Comparison of ENCODE assay signal across 20 cellular contexts in the genomic region with DNA sequence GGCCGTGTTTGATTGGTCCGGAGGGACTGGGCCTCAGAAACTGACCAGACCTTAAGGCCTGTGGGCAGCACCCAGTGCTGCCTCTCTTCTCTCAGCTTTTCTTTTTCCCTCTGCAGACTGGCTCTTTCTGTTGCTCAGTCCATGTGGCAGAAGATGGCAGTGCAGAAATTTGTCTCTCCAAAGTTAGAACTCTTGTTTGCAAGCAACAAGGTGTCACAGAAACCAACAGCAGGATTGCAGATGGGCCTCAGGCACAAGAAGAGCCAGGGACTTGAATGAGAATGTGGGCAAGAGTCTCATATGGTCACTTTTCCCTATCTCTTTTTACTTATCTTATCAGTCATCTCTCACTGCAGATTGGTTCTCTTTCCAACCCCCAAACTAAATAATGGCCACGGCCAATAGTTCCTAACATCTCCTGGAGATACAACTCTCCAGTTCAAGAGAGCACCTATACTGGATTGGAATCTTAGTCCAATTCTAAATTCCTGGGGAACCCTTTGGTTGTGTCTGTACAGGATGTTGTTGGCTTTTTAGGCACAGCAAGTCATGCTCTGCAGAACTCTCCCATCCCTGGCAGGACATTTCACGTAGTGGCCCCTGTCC.
DNase-seq lines count a peak whose midpoint lies in the region; ATAC-seq and TF ChIP-seq lines count a peak whose summit lies in the region.
"Had no signal": no experiment of that assay in that cellular context is flagged by ENCODE, and none has a peak within 500 bp of the region (broad histone marks: within the 10 kb centered on the region; RNA-seq: fewer than 3 reads in every experiment).

No MANE protein-coding gene starts in this region.

- DNase-seq in HFFc6 (no peak), right lobe of liver (no peak), stomach (no peak), NCI-H2196 (lab: John Stamatoyannopoulos, UW; ENCODE audit: unreplicated experiment) (no peak), spleen (no peak), psoas muscle (no peak)
- DNase-seq: activated CD4-positive, alpha-beta T cell treated with anti-CD3 and anti-CD28 coated beads, Interleukin-2, amount 10 ng/mL, durations not matched to agents 7 days and 5 days; activated CD8-positive, alpha-beta memory T cell treated with anti-CD3 and anti-CD28 coated beads, Interleukin-2, amount 50 U/mL, for 4 hours; activated gamma-delta T cell treated with Interleukin-2 at 50 U/mL for 16 hours; effector CD8-positive, alpha-beta T cell; left lung; NCI-H1105; NCI-H510A; occipital lobe; sigmoid colon; upper lobe of right lung had no signal

- ATAC-seq in right lobe of liver, result peak; percentile 35 to 70 (median 53)
- no peak for ATAC-seq in psoas muscle
- ATAC-seq: upper lobe of right lung had no signal

- H3K4me3 ChIP-seq in right lobe of liver (no peak overlapping the region), stomach (no peak overlapping the region), spleen (no peak overlapping the region), psoas muscle (no peak overlapping the region)
- H3K4me3 ChIP-seq: BLaER1, esophagus muscularis mucosa, left lung, sigmoid colon, upper lobe of right lung had no signal

- H3K27ac Mint-ChIP-seq in HFFc6 (peak overlapping the region; percentile 90), brain (peak overlapping the region in 3 of 5 experiments; percentile 48 to 75 (median 74))
- H3K27ac Mint-ChIP-seq: activated CD4-positive, alpha-beta T cell treated with anti-CD3 and anti-CD28 coated beads, Interleukin-2, amount 10 ng/mL, durations not matched to agents 7 days and 5 days; stimulated activated naive CD8-positive, alpha-beta T cell treated with anti-CD3 and anti-CD28 coated beads, Interleukin-15, Interleukin-2, amounts not matched to agents 100 ng/mL and 50 ng/mL, for 24 hours had no signal

- H3K27me3 Mint-ChIP-seq in HFFc6 (ENCODE audit: insufficient read depth), result no peaks in the 10 kb centered on the region
- peaks cover 3% of the 10 kb centered on the region for H3K27me3 Mint-ChIP-seq in brain
- H3K27me3 Mint-ChIP-seq: activated CD4-positive, alpha-beta T cell treated with anti-CD3 and anti-CD28 coated beads, Interleukin-2, amount 10 ng/mL, durations not matched to agents 7 days and 5 days had no signal

- no peaks in the 10 kb centered on the region for H3K9me3 ChIP-seq in right lobe of liver
- no peaks in the 10 kb centered on the region for H3K9me3 ChIP-seq in stomach
- no peaks in the 10 kb centered on the region for H3K9me3 ChIP-seq in spleen
- H3K9me3 ChIP-seq in psoas muscle, result no peaks in the 10 kb centered on the region
- H3K9me3 ChIP-seq: BLaER1, esophagus muscularis mucosa, left lung, sigmoid colon, upper lobe of right lung had no signal

- H3K9me3 Mint-ChIP-seq in HFFc6, result no peaks in the 10 kb centered on the region
- peaks cover 0 to 3% (median 0%) of the 10 kb centered on the region in 5 experiments for H3K9me3 Mint-ChIP-seq in brain
- H3K9me3 Mint-ChIP-seq: activated CD4-positive, alpha-beta T cell treated with anti-CD3 and anti-CD28 coated beads, Interleukin-2, amount 10 ng/mL, durations not matched to agents 7 days and 5 days; stimulated activated naive CD8-positive, alpha-beta T cell treated with anti-CD3 and anti-CD28 coated beads, Interleukin-15, Interleukin-2, amounts not matched to agents 100 ng/mL and 50 ng/mL, for 24 hours had no signal

- WGBS in right lobe of liver (ENCODE audit: insufficient coverage, low coverage, low lambda C conversion rate, missing lambda C conversion rate), result 34% methylated on average over 2 of the region's 4 CpGs
- WGBS in stomach, 5 donors, result 66 to 79% (median 75%) methylated on average over 4 of the region's 4 CpGs
- WGBS in spleen, 5 donors, result 88 to 93% (median 89%) methylated on average over 4 of the region's 4 CpGs
- 63 to 80% (median 64%) methylated on average over 4 of the region's 4 CpGs for WGBS in psoas muscle, 3 donors

- H3K4me3 Mint-ChIP-seq in HFFc6, result peak overlapping the region; percentile 11
- no peak overlapping the region for H3K4me3 Mint-ChIP-seq in brain
- H3K4me3 Mint-ChIP-seq: activated CD4-positive, alpha-beta T cell treated with anti-CD3 and anti-CD28 coated beads, Interleukin-2, amount 10 ng/mL, durations not matched to agents 7 days and 5 days; stimulated activated naive CD8-positive, alpha-beta T cell treated with anti-CD3 and anti-CD28 coated beads, Interleukin-15, Interleukin-2, amounts not matched to agents 100 ng/mL and 50 ng/mL, for 24 hours had no signal

- intact Hi-C loops in right lobe of liver (cut with DNase I), result loop anchor here in 1 of 2 donors (10.0 kb wide), 1 partner anchor 85 kb away; no protein-coding TSS in a partner anchor
- intact Hi-C loops in stomach (cut with DNase I; ENCODE audit: low total_unique reads), result no loop called here
- intact Hi-C loops in spleen (cut with DNase I; ENCODE audit: low total_unique reads), result no loop called here
- intact Hi-C loops in psoas muscle (cut with DNase I), result no loop called here

- H3K4me1 ChIP-seq in right lobe of liver (peaks cover 0 to 43% (median 9%) of the 10 kb centered on the region in 4 donors), stomach (no peaks in the 10 kb centered on the region), spleen (peaks cover 0 to 9% (median 0%) of the 10 kb centered on the region in 6 donors), psoas muscle (no peaks in the 10 kb centered on the region)
- H3K4me1 ChIP-seq: BLaER1, left lung, upper lobe of right lung had no signal

- TF ChIP-seq CTCF in HFFc6 (IDR thresholded peaks at IDR 0.05), result peak; percentile 64
- no peak for TF ChIP-seq CTCF in brain (conservative IDR thresholded peaks at IDR 0.05)
- peak in 1 of 4 donors; percentile 13 for TF ChIP-seq CTCF in right lobe of liver (IDR thresholded peaks at IDR 0.05)
- no peak for TF ChIP-seq CTCF in stomach (IDR thresholded peaks at IDR 0.05)
- TF ChIP-seq CTCF in spleen (IDR thresholded peaks at IDR 0.05 in 8 of 11, conservative IDR thresholded peaks at IDR 0.05 in 3 of 11), result no peak
- no peak for TF ChIP-seq CTCF in psoas muscle (IDR thresholded peaks at IDR 0.05)

- H3K36me3 ChIP-seq in right lobe of liver (no peaks in the 10 kb centered on the region), stomach (no peaks in the 10 kb centered on the region), spleen (no peaks in the 10 kb centered on the region), psoas muscle (ENCODE audit: insufficient read depth in 1 of 2, low read depth in 1 of 2) (no peaks in the 10 kb centered on the region)
- H3K36me3 ChIP-seq: BLaER1, esophagus muscularis mucosa, left lung, sigmoid colon, upper lobe of right lung had no signal

- peak overlapping the region in 2 of 3 donors; percentile 61 to 77 for H3K27ac ChIP-seq in right lobe of liver
- peak overlapping the region in 3 of 5 donors; percentile 1 to 56 (median 6) for H3K27ac ChIP-seq in stomach
- H3K27ac ChIP-seq in spleen, result peak overlapping the region in 1 of 8 donors; percentile 11
- H3K27ac ChIP-seq in psoas muscle, result no peak overlapping the region
- H3K27ac ChIP-seq: BLaER1, left lung, sigmoid colon, upper lobe of right lung had no signal

- no peak for TF ChIP-seq EP300 in stomach (IDR thresholded peaks at IDR 0.05)

- H3K4me1 Mint-ChIP-seq in HFFc6 (ENCODE audit: low read depth) (peaks cover 77% of the 10 kb centered on the region), brain (peaks cover 11% of the 10 kb centered on the region)
- H3K4me1 Mint-ChIP-seq: activated CD4-positive, alpha-beta T cell treated with anti-CD3 and anti-CD28 coated beads, Interleukin-2, amount 10 ng/mL, durations not matched to agents 7 days and 5 days had no signal

- no peak for TF ChIP-seq POLR2A in right lobe of liver (IDR thresholded peaks at IDR 0.05)
- no peak for TF ChIP-seq POLR2A in stomach (IDR thresholded peaks at IDR 0.05)
- TF ChIP-seq POLR2A in spleen (IDR thresholded peaks at IDR 0.05), result no peak

- no peaks in the 10 kb centered on the region for H3K36me3 Mint-ChIP-seq in HFFc6 (ENCODE audit: low read depth)
- H3K36me3 Mint-ChIP-seq in brain, result no peaks in the 10 kb centered on the region

- H3K27me3 ChIP-seq in right lobe of liver (no peaks in the 10 kb centered on the region), stomach (no peaks in the 10 kb centered on the region), spleen (replicated peaks in 1 of 7) (no peaks in the 10 kb centered on the region), psoas muscle (ENCODE audit: insufficient read depth in 3 of 3, low read length in 2 of 3) (no peaks in the 10 kb centered on the region)
- H3K27me3 ChIP-seq: BLaER1, esophagus muscularis mucosa, left lung, sigmoid colon, upper lobe of right lung had no signal

Comparison
In these comparisons a context has a peak if more than half of its experiments do, and no peak if none do; other contexts are left out.
1. ATAC-seq: peak in right lobe of liver (4 of 4); none in psoas muscle (0 of 4).